ENCODE assay signal across 22 cellular contexts in the genomic region with DNA sequence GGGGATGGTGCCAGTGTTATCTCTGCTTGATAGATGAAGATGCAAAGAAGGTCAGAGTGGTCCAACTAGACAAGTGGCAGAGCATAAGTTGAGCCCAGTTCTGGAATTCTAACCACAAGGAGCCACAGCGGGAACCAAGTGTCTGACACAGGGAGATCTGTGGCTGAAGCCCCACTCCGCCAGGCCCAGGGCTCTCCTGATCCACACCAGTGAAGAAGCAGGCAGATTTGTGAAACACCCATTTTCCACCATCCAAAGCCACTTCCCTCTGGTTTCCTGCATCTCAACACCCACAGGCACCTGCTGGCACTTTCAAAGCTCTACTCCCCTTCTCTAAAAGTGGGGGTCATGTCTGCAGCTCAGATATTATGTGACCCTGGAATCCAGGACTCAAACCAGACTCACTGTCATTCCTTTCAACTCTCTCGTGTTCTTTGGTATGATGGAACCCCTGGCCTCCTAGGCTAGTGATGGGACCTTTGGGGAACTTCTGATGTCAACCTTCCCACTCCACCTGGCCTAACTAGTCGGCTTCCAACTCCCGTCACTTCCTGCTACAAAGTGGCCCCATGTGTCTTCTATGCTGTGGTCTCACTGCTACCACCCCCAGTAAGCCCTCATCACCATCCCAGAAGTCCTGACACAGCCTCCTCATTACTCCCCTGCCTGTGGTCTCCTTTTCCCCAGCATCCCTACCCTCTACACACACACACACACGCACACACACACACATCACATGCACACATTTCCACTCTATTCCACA.
"Had no signal": no experiment of that assay in that cellular context is flagged by ENCODE, and none has a peak within 500 bp of the region (broad histone marks: within the 10 kb centered on the region; RNA-seq: fewer than 3 reads in every experiment).

No MANE protein-coding gene starts in this region.

- H3K4me3 Mint-ChIP-seq: endodermal cell; immature natural killer cell; naive thymus-derived CD8-positive, alpha-beta T cell; stimulated activated effector memory CD8-positive, alpha-beta T cell treated with anti-CD3 and anti-CD28 coated beads, Interleukin-12 subunit alpha, Interleukin-12 subunit beta, amount 100 ng/mL, for 72 hours had no signal

- H3K27ac ChIP-seq: colonic mucosa, foreskin keratinocyte, left ventricle myocardium inferior, lower lobe of right lung, neutrophil, right atrium auricular region, thoracic aorta, transverse colon had no signal

- ATAC-seq: foreskin keratinocyte; lower lobe of right lung; mucosa of descending colon; naive thymus-derived CD8-positive, alpha-beta T cell; stimulated activated effector memory CD8-positive, alpha-beta T cell treated with anti-CD3 and anti-CD28 coated beads, Interleukin-12 subunit alpha, Interleukin-12 subunit beta, amount 100 ng/mL, for 72 hours; stimulated activated naive CD8-positive, alpha-beta T cell treated with anti-CD3 and anti-CD28 coated beads, Interleukin-15, Interleukin-2, amounts not matched to agents 100 U/mL and 50 U/mL, for 24 hours had no signal

- H3K27me3 ChIP-seq: colonic mucosa, foreskin keratinocyte, right atrium auricular region, transverse colon had no signal

- H3K4me3 ChIP-seq: colonic mucosa, left ventricle myocardium inferior, lower lobe of right lung, mucosa of descending colon, right atrium auricular region, smooth muscle cell, thoracic aorta, transverse colon had no signal

- H3K4me1 Mint-ChIP-seq: endodermal cell; immature natural killer cell; naive thymus-derived CD8-positive, alpha-beta T cell; stimulated activated effector memory CD8-positive, alpha-beta T cell treated with anti-CD3 and anti-CD28 coated beads, Interleukin-12 subunit alpha, Interleukin-12 subunit beta, amount 100 ng/mL, for 72 hours had no signal

- H3K27ac Mint-ChIP-seq: endodermal cell; immature natural killer cell; naive thymus-derived CD8-positive, alpha-beta T cell; stimulated activated effector memory CD8-positive, alpha-beta T cell treated with anti-CD3 and anti-CD28 coated beads, Interleukin-12 subunit alpha, Interleukin-12 subunit beta, amount 100 ng/mL, for 72 hours had no signal

- DNase-seq: colonic mucosa; dermis blood vessel endothelial cell; effector CD4-positive, alpha-beta T cell; endodermal cell; erythroblast; foreskin keratinocyte; immature natural killer cell; left cardiac atrium; left ventricle myocardium inferior; lower lobe of right lung; mesenchymal stem cell; mucosa of descending colon; naive thymus-derived CD8-positive, alpha-beta T cell; stimulated activated CD4-positive, alpha-beta T cell treated with anti-CD3 and anti-CD28 coated beads, Interleukin-4, amount 100 ng/mL, for 1 hour; stimulated activated CD8-positive, alpha-beta memory T cell treated with anti-CD3 and anti-CD28 coated beads, Interleukin-4, amount 100 ng/mL, for 48 hours; stimulated activated naive CD8-positive, alpha-beta T cell treated with anti-CD3 and anti-CD28 coated beads, Interleukin-15, Interleukin-2, amounts not matched to agents 100 U/mL and 50 U/mL, for 24 hours; transverse colon had no signal

- H3K36me3 Mint-ChIP-seq: immature natural killer cell; naive thymus-derived CD8-positive, alpha-beta T cell; stimulated activated effector memory CD8-positive, alpha-beta T cell treated with anti-CD3 and anti-CD28 coated beads, Interleukin-12 subunit alpha, Interleukin-12 subunit beta, amount 100 ng/mL, for 72 hours had no signal

- H3K9me3 Mint-ChIP-seq: immature natural killer cell; stimulated activated effector memory CD8-positive, alpha-beta T cell treated with anti-CD3 and anti-CD28 coated beads, Interleukin-12 subunit alpha, Interleukin-12 subunit beta, amount 100 ng/mL, for 72 hours had no signal
